Comparison of ENCODE assay signal across 7 cellular contexts in the genomic region with DNA sequence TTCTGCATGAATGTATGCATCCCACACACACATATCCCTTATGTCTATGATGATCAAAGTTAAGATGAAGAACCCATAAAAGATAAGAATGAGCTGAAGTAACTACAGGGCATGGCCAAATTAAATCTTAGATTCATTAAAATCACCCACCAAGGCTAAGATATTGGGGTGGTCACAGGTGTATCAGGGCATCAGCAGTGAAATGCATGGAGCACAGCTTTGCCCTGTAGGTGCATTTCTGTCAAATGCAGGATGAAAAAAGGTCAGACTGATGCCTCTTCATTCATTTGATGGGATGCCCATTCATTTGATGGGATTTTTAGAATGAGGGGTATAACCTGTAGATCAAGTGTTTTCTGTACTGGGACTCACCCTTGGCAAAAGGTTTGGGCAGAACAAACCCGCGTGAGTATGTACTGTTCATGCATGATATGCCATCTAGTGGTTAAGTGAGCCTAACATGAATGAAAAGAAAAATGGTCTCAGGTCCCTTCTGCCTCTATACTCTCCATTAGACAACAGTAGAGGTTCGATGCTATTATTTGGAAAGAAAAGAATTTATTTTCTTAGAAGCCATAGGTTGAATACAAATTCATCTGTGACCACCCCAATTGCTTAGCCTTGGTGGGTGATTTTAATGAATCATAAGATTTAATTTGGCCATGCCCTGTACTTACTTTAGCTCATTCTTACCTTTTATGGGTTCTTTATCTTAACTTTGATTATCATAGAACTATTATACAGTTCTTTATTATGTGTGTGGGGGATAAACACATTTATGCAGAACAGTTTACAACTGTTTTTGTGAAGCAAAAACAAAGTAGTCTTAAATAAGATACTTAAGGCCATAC. TPM values are rescaled to one million over a fixed set of nuclear protein-coding genes. Genes with fewer than 3 reads are reported as not detected.
DNase-seq lines count a peak whose midpoint lies in the region; ATAC-seq, FAIRE-seq and TF ChIP-seq lines count a peak whose summit lies in the region.

No MANE protein-coding gene starts in this region.

- peaks cover 5 to 18% of the 10 kb centered on the region in 2 experiments; a peak in 4 of 5 replicates for H3K4me1 ChIP-seq in K562 (replicated peaks in 1 of 2; ENCODE audit: control insufficient read depth in 2 of 2, insufficient read depth in 2 of 2, low read length in 2 of 2)
- H3K4me1 ChIP-seq in testis, result no peaks in the 10 kb centered on the region

- WGBS in K562 (ENCODE audit: insufficient coverage, low coverage, missing lambda C conversion rate), result 23% methylated on average over 3 of the region's 3 CpGs
- WGBS in testis, 2 donors, result 31 to 32% methylated on average over 3 of the region's 3 CpGs

- no peaks in the 10 kb centered on the region for H3K9me1 ChIP-seq in K562 (ENCODE audit: control insufficient read depth, insufficient read depth, low read length)

- FAIRE-seq in K562 (lab: Jason Lieb, UNC), result peak; percentile 73

- no peaks in the 10 kb centered on the region for H4K20me1 ChIP-seq in K562 (replicated peaks; ENCODE audit: control insufficient read depth, insufficient read depth, low read length)

- H3K27ac ChIP-seq in K562 (ENCODE audit: extremely low read depth, low read depth, low read length) (no peak overlapping the region), testis (no peak overlapping the region)

- CTCF ChIA-PET in K562 (lab: Yijun Ruan, JAX; ENCODE audit: low intra/inter-chr PET ratio), result interaction anchor here (0.6 to 1.1 kb wide), 3 partner anchors 194 to 413 kb away, joined by 3 to 6 read pairs (median 4); no protein-coding TSS in a partner anchor

- POLR2A ChIA-PET in K562 (lab: Yijun Ruan, JAX), result interaction anchor here (0.6 kb wide), 1 partner anchor 68 kb away, joined by 3 read pairs; no protein-coding TSS in a partner anchor

- intact Hi-C loops in K562 (cut with micrococcal nuclease) (loop anchor here (1.0 to 5.0 kb wide), 3 partner anchors 46 to 412 kb away; no protein-coding TSS in a partner anchor), testis (cut with DNase I; ENCODE audit: low total_unique reads) (no loop called here)

- no peak overlapping the region for H3K4me2 ChIP-seq in K562 (ENCODE audit: insufficient read depth, low read length)

- TF ChIP-seq CTCF in K562 (IDR thresholded peaks at IDR 0.05 in 2 of 3, conservative IDR thresholded peaks at IDR 0.05 in 1 of 3; ENCODE audit: insufficient read depth in 2 of 3, low read depth in 1 of 3, low read length in 3 of 3) (peak; percentile 58 to 79 (median 66)), testis (IDR thresholded peaks at IDR 0.05) (peak; percentile 43 to 70 (median 62))

- no peak overlapping the region for H2AFZ ChIP-seq in K562 (ENCODE audit: low read depth, low read length)

- ATAC-seq in GM19351 (IDR thresholded peaks at IDR 0.05; ENCODE audit: unreplicated experiment) (peak; percentile 88), HG03442 (IDR thresholded peaks at IDR 0.05; ENCODE audit: unreplicated experiment) (peak; percentile 87), K562 (peak; percentile 89)

- BruUV-seq in K562 (replicated peaks; lab: Mats Ljungman, UMichigan), result no TSS peak

- no peaks in the 10 kb centered on the region for H3K79me2 ChIP-seq in K562 (ENCODE audit: control insufficient read depth, insufficient read depth, low read length)

- H3K36me3 ChIP-seq in K562 (ENCODE audit: control insufficient read depth, insufficient read depth, low read length), result no peaks in the 10 kb centered on the region; the same call in 2 of the 3 replicates
- H3K36me3 ChIP-seq in testis (ENCODE audit: low read depth, missing control alignments), result no peaks in the 10 kb centered on the region

- no peak for TF ChIP-seq EP300 in K562 (IDR thresholded peaks at IDR 0.05; ENCODE audit: low read length)

- TF ChIP-seq POLR2A in K562 (conservative IDR thresholded peaks at IDR 0.05) (no peak), testis (IDR thresholded peaks at IDR 0.05) (no peak)

- H3K4me3 ChIP-seq in K562 (no peak overlapping the region), testis (no peak overlapping the region)

- DNase-seq in ELR (ENCODE audit: low read depth) (peak; percentile 70), NCI-H526 treated with DMSO at 0.1 percent for 48 hours (lab: John Stamatoyannopoulos, UW) (peak; percentile 62), K562 (ENCODE audit: extremely low read depth in 1 of 4, low spot score in 3 of 4) (peak in 2 of 4 experiments; percentile 54 to 64), iris pigment epithelial cell (ENCODE audit: low read depth) (peak; percentile 62), testis (peak; percentile 38)

- no peaks in the 10 kb centered on the region for H3K27me3 ChIP-seq in K562 (ENCODE audit: control insufficient read depth in 2 of 2, insufficient read depth in 2 of 2, low read length in 2 of 2)
- no peaks in the 10 kb centered on the region for H3K27me3 ChIP-seq in testis

- H3K9ac ChIP-seq in K562 (ENCODE audit: insufficient read depth in 1 of 2, low read depth in 2 of 2, low read length in 2 of 2), result no peak overlapping the region

- H3K9me3 ChIP-seq in K562 (replicated peaks; ENCODE audit: control insufficient read depth, insufficient read depth, low read depth, low read length) (no peaks in the 10 kb centered on the region), testis (no peaks in the 10 kb centered on the region)

- in situ Hi-C loops in K562 (cut with MboI), result loop anchor here (5.0 kb wide), 1 partner anchor 412 kb away; no protein-coding TSS in a partner anchor

- peak; percentile 90 to 94 for TF ChIP-seq RAD21 in K562 (CRISPR knock-in tag; conservative IDR thresholded peaks at IDR 0.05 in 1 of 2, IDR thresholded peaks at IDR 0.05 in 1 of 2)

TF ChIP-seq in K562, 482 proteins besides CTCF, POLR2A, EP300 and RAD21:
- TF ChIP-seq MYC (IDR thresholded peaks at IDR 0.05; ENCODE audit: low read depth, low read length) (no peak), MYC (CRISPR knock-in tag; IDR thresholded peaks at IDR 0.05; ENCODE audit: borderline replicate concordance, low read depth) (no peak), DEAF1 (CRISPR knock-in tag; IDR thresholded peaks at IDR 0.05) (peak; percentile 78), SMC3 (conservative IDR thresholded peaks at IDR 0.05; ENCODE audit: insufficient read depth, low read depth, low read length) (peak; percentile 72)

RNA-seq across cellular contexts. Expression of gene NOSTRIN, which starts 43.2 kb away (rescaled TPM):
- 31.6 and 70.5 TPM in 2 replicates for total RNA-seq in K562 (2011; cell fraction: chromatin; rRNA removed; ENCODE audit: low replicate concordance)
- 13.3 and 16.6 TPM in 2 replicates for total RNA-seq in K562 (2011; cell fraction: nucleolus; rRNA removed)
- total RNA-seq in K562 (2011; cell fraction: nucleoplasm; rRNA removed), result 34.2 and 67.0 TPM in 2 replicates
- total RNA-seq in K562 (2014; rRNA removed) (33.8 and 51.0 TPM in 2 replicates), K562 (2014; rRNA removed; fragmentation: Illumina TruSeq; extraction: Trizol) (68.1 and 86.4 TPM in 2 replicates), K562 (2015; rRNA removed; fragmentation: Illumina TruSeq; extraction: Trizol) (46.2 and 51.9 TPM in 2 replicates), K562 (2021) (50.9 and 56.3 TPM in 2 replicates), testis (10 to 100 TPM; 93.8 to 99.8 TPM)
- polyA plus RNA-seq in K562 (2011; rRNA removed) (13.8 and 26.7 TPM in 2 replicates), K562 (2014; fragmentation: Illumina TruSeq; extraction: Trizol) (73.0 and 81.1 TPM in 2 replicates), K562 (2014; fragmentation: Nextera tagmentation; extraction: Ambion mirVana) (10 to 100 TPM; 51.9 to 82.9 TPM), K562 (2014; rRNA removed) (41.7 and 59.4 TPM in 2 replicates), testis (ENCODE audit: insufficient read depth, low read depth, low replicate concordance) (28.9 TPM)
- polyA plus RNA-seq in K562 (2011; cell fraction: cytosol; rRNA removed), result 2.5 and 3.7 TPM in 2 replicates
- polyA plus RNA-seq in K562 (2011; cell fraction: nucleus; rRNA removed), result 13.8 and 19.0 TPM in 2 replicates
- 33.4 and 74.8 TPM in 2 replicates for polyA plus RNA-seq in K562 (2012)
- polyA minus RNA-seq in K562 (2011; rRNA and poly(A)+ RNA removed), result 30.8 and 41.4 TPM in 2 replicates
- polyA minus RNA-seq in K562 (2011; cell fraction: cytosol; rRNA and poly(A)+ RNA removed), result 6.0 and 9.7 TPM in 2 replicates
- polyA minus RNA-seq in K562 (2011; cell fraction: nucleus; rRNA and poly(A)+ RNA removed), result 40.0 and 42.3 TPM in 2 replicates
